10 cellular contexts compared by ENCODE assay signal in genomic region chr1:12177156-12177998, GRCh38. TPM values are rescaled to one million over a fixed set of nuclear protein-coding genes. Genes with fewer than 3 reads are reported as not detected.
A peak's percentile ranks its signal among the peaks of the same experiment; 100 is the strongest.
DNase-seq lines count a peak whose midpoint lies in the region; ATAC-seq and TF ChIP-seq lines count a peak whose summit lies in the region.
"Had no signal": no experiment of that assay in that cellular context is flagged by ENCODE, and none has a peak within 500 bp of the region (broad histone marks: within the 10 kb centered on the region; RNA-seq: fewer than 3 reads in every experiment).

No MANE protein-coding gene starts in this region.

- no peak for TF ChIP-seq CTCF in GM10266 (IDR thresholded peaks at IDR 0.05; ENCODE audit: control insufficient read depth, insufficient read depth, low read depth, missing control alignments)

- peaks cover 68% of the 10 kb centered on the region for H3K4me1 Mint-ChIP-seq in T-helper 2 cell treated with Interferon-gamma antibody and Interleukin-4, amounts not matched to agents 5 μg/mL and 100 μg/mL, for 36 hours (ENCODE audit: low read depth)
- H3K4me1 Mint-ChIP-seq in stimulated activated memory B cell treated with anti-CD40 and anti-IgM and Interleukin-4, amounts not matched to agents 10 μg/mL and 1 μg/mL and 100 μg/mL, for 72 hours, result peaks cover 96% of the 10 kb centered on the region

- peak overlapping the region; percentile 85 for H3K27ac Mint-ChIP-seq in T-helper 2 cell treated with Interferon-gamma antibody and Interleukin-4, amounts not matched to agents 5 μg/mL and 100 μg/mL, for 36 hours
- peak overlapping the region; percentile 75 for H3K27ac Mint-ChIP-seq in stimulated activated memory B cell treated with anti-CD40 and anti-IgM and Interleukin-4, amounts not matched to agents 10 μg/mL and 1 μg/mL and 100 μg/mL, for 72 hours

- H3K9me3 ChIP-seq in esophagus (ENCODE audit: control insufficient read depth in 2 of 2, insufficient read depth in 1 of 2, low read depth in 1 of 2, low read length in 1 of 2), result no peaks in the 10 kb centered on the region

- no peaks in the 10 kb centered on the region for H3K27me3 Mint-ChIP-seq in T-helper 2 cell treated with Interferon-gamma antibody and Interleukin-4, amounts not matched to agents 5 μg/mL and 100 μg/mL, for 36 hours (ENCODE audit: low read depth)
- H3K27me3 Mint-ChIP-seq in stimulated activated memory B cell treated with anti-CD40 and anti-IgM and Interleukin-4, amounts not matched to agents 10 μg/mL and 1 μg/mL and 100 μg/mL, for 72 hours, result no peaks in the 10 kb centered on the region

- peak overlapping the region; percentile 74 for H3K4me3 Mint-ChIP-seq in T-helper 2 cell treated with Interferon-gamma antibody and Interleukin-4, amounts not matched to agents 5 μg/mL and 100 μg/mL, for 36 hours
- H3K4me3 Mint-ChIP-seq in stimulated activated memory B cell treated with anti-CD40 and anti-IgM and Interleukin-4, amounts not matched to agents 10 μg/mL and 1 μg/mL and 100 μg/mL, for 72 hours, result no peak overlapping the region

- H3K27ac ChIP-seq in esophagus (ENCODE audit: low read depth in 2 of 2, low read length in 1 of 2), result peak overlapping the region; percentile 2 to 67

- H3K4me3 ChIP-seq in esophagus (ENCODE audit: low read depth in 1 of 2, low read length in 2 of 2), result no peak overlapping the region

- peaks cover 2 to 4% of the 10 kb centered on the region in 2 donors for H3K4me1 ChIP-seq in esophagus (ENCODE audit: control insufficient read depth in 2 of 2, insufficient read depth in 2 of 2, low read length in 1 of 2)

- peaks cover 44% of the 10 kb centered on the region for H3K36me3 Mint-ChIP-seq in T-helper 2 cell treated with Interferon-gamma antibody and Interleukin-4, amounts not matched to agents 5 μg/mL and 100 μg/mL, for 36 hours (ENCODE audit: low read depth)
- H3K36me3 Mint-ChIP-seq in stimulated activated memory B cell treated with anti-CD40 and anti-IgM and Interleukin-4, amounts not matched to agents 10 μg/mL and 1 μg/mL and 100 μg/mL, for 72 hours, result peaks cover 46% of the 10 kb centered on the region

- 74 to 75% methylated on average over 24 of the region's 24 CpGs for WGBS in esophagus, 2 donors

- no peak for ATAC-seq in stimulated activated memory B cell treated with anti-CD40 and anti-IgM and Interleukin-4, amounts not matched to agents 10 μg/mL and 1 μg/mL and 100 μg/mL, for 72 hours

- H3K36me3 ChIP-seq in esophagus (ENCODE audit: control insufficient read depth in 2 of 2, insufficient read depth in 2 of 2, low read length in 1 of 2), result no peaks in the 10 kb centered on the region

- no peaks in the 10 kb centered on the region for H3K9me3 Mint-ChIP-seq in T-helper 2 cell treated with Interferon-gamma antibody and Interleukin-4, amounts not matched to agents 5 μg/mL and 100 μg/mL, for 36 hours
- no peaks in the 10 kb centered on the region for H3K9me3 Mint-ChIP-seq in stimulated activated memory B cell treated with anti-CD40 and anti-IgM and Interleukin-4, amounts not matched to agents 10 μg/mL and 1 μg/mL and 100 μg/mL, for 72 hours

- DNase-seq in NCI-H1417 (lab: John Stamatoyannopoulos, UW), result peak in 2 of 3 experiments; percentile 17 to 20
- no peak for DNase-seq in NCI-H1417 treated with DMSO at 0.1 percent for 48 hours (lab: John Stamatoyannopoulos, UW)
- no peak for DNase-seq in T-helper 2 cell treated with Interferon-gamma antibody and Interleukin-4, amounts not matched to agents 5 μg/mL and 100 μg/mL, for 36 hours (ENCODE audit: low spot score)
- no peak for DNase-seq in GM10266 (ENCODE audit: extremely low spot score)
- no peak for DNase-seq in T1000 (lab: John Stamatoyannopoulos, UW)
- DNase-seq in SIG-M5 treated with dmso at 0.1 percent for 504 hours (lab: John Stamatoyannopoulos, UW; ENCODE audit: unreplicated experiment), result no peak
- DNase-seq: NCI-H2171, SHP77 treated with DMSO at 0.1 percent for 48 hours had no signal

- H3K27me3 ChIP-seq in esophagus (ENCODE audit: control insufficient read depth in 1 of 2, insufficient read depth in 2 of 2, low read length in 2 of 2), result no peaks in the 10 kb centered on the region

RNA-seq across cellular contexts. Expression of gene TNFRSF1B, which starts 10.6 kb away (rescaled TPM):
- 1 to 10 TPM; 1.8 to 3.4 TPM for polyA plus RNA-seq in esophagus

RNA-seq across cellular contexts. Expression of gene VPS13D, which starts 52.5 kb away (rescaled TPM):
- polyA plus RNA-seq in esophagus, result 10 to 100 TPM; 26.3 to 36.9 TPM

Comparison
In these comparisons a context has a peak if more than half of its experiments do, and no peak if none do; other contexts are left out.
1. DNase-seq: peak in NCI-H1417 (2 of 3); none in NCI-H1417 treated with DMSO at 0.1 percent for 48 hours (single experiment), T-helper 2 cell treated with Interferon-gamma antibody and Interleukin-4, amounts not matched to agents 5 μg/mL and 100 μg/mL, for 36 hours (single experiment), GM10266 (single experiment), T1000 (single experiment) and SIG-M5 treated with dmso at 0.1 percent for 504 hours (single experiment).